Comparison of ENCODE assay signal across 1 cellular context in the genomic region with DNA sequence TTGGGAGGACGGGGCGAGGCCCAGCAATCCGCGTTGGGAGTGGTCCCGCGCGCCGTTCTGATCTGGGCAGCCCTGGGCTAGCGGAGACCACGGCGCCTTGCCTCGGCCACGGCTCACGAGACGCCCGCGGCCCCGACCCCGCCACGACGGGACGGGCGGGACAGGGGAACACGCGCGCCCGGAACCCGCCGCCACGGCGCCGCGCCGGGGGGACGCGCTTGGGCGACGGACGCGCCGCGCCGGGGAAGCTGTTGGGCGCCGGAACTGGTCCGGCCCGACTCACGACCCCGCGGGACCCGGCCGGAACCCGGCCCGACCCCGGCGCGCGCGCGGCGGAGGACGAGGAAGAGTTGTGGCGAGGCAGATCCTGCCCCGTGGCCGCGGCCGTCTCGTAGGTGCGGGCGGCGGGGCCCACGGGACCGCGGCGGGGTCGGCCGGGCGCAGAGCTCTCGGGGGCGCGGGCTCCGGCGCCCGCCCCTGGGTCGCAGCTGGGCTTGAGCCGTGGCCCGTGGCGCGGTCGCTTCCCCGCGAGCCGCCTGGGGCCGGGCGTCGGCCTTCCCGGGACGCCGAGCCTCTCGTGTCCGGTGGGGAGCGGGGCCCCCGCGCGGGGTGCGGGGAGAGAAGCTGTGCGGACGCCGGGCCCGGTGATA.
TF ChIP-seq lines count a peak whose summit lies in the region.

A gene (plus strand): TSS at position 251 of the 650 bp plus-strand sequence. CDS start 6,830 bp downstream, outside the sequence.

TF ChIP-seq in IMR-90, 13 proteins besides CTCF, POLR2A, EP300 and RAD21:
- TF ChIP-seq RCOR1 (IDR thresholded peaks at IDR 0.05; ENCODE audit: insufficient replicate concordance, low read length) (no peak), RFX5 (IDR thresholded peaks at IDR 0.05; ENCODE audit: low read depth, low read length) (no peak), SMC3 (IDR thresholded peaks at IDR 0.05; ENCODE audit: low read depth, low read length) (no peak), NFE2L2 (IDR thresholded peaks at IDR 0.05; ENCODE audit: low read depth, low read length) (no peak), MAZ (IDR thresholded peaks at IDR 0.05; ENCODE audit: borderline replicate concordance, low read depth, low read length) (peak; percentile 67; the same call in 1 of the 2 replicates), CEBPB (IDR thresholded peaks at IDR 0.05; ENCODE audit: low read depth, low read length) (no peak), BHLHE40 (IDR thresholded peaks at IDR 0.05; ENCODE audit: low read depth, low read length) (peak; percentile 42; the same call in 1 of the 2 replicates)
- TF ChIP-seq, protein P1, sequence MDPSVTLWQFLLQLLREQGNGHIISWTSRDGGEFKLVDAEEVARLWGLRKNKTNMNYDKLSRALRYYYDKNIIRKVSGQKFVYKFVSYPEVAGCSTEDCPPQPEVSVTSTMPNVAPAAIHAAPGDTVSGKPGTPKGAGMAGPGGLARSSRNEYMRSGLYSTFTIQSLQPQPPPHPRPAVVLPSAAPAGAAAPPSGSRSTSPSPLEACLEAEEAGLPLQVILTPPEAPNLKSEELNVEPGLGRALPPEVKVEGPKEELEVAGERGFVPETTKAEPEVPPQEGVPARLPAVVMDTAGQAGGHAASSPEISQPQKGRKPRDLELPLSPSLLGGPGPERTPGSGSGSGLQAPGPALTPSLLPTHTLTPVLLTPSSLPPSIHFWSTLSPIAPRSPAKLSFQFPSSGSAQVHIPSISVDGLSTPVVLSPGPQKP (IDR thresholded peaks at IDR 0.05; ENCODE audit: borderline replicate concordance, low read depth, low read length), result no peak
